Comparison of ENCODE assay signal across 29 cellular contexts in genomic region chr15:70664494-70664893, GRCh38.
"Had no signal": no experiment of that assay in that cellular context is flagged by ENCODE, and none has a peak within 500 bp of the region (broad histone marks: within the 10 kb centered on the region; RNA-seq: fewer than 3 reads in every experiment).

No MANE protein-coding gene starts in this region.

- H3K27ac ChIP-seq: Peyer's patch, VCaP had no signal

- H3K27me3 ChIP-seq: Peyer's patch had no signal

- DNase-seq: activated B cell treated with CpG ODN at 0.5 μM for 24 hours; activated CD4-positive, alpha-beta T cell treated with anti-CD3 and anti-CD28 coated beads for 48 hours; activated CD4-positive, alpha-beta T cell treated with anti-CD3 and anti-CD28 coated beads, Interleukin-2, amount 50 U/mL, for 4 hours; activated CD4-positive, CD25-positive, alpha-beta regulatory T cell treated with anti-CD3 and anti-CD28 coated beads, Interleukin-2, amount 50 U/mL, for 72 hours; activated CD8-positive, alpha-beta T cell treated with anti-CD3 and anti-CD28 coated beads for 36 hours; activated effector memory CD4-positive, alpha-beta T cell treated with anti-CD3 and anti-CD28 coated beads, Interleukin-2, amount 50 U/mL, for 16 hours; activated naive CD4-positive, alpha-beta T cell; activated naive CD4-positive, alpha-beta T cell treated with anti-CD3 and anti-CD28 coated beads, Interleukin-2, amount 50 U/mL, for 16 hours; activated naive CD8-positive, alpha-beta T cell treated with anti-CD3 and anti-CD28 coated beads for 36 hours; activated T-cell treated with anti-CD3 and anti-CD28 coated beads, Interleukin-2, amount 50 U/mL, for 1 hour; activated T-cell treated with anti-CD3 and anti-CD28 coated beads, Interleukin-2, amount 50 U/mL, for 72 hours; amygdala; NCI-H1105; NCI-H1417 treated with DMSO at 0.1 percent for 48 hours; NCI-H187 treated with DMSO at 0.1 percent for 48 hours; NCI-H2081; NCI-H510A; NCI-H526; NCI-H748 treated with DMSO at 0.1 percent for 48 hours; NK-92 treated with Interleukin-12 subunit alpha and Interleukin-12 subunit beta, amount 100 ng/mL, for 24 hours; PC-3; Peyer's patch; RPMI8226; SW 1271; T-helper 1 cell; T-helper 2 cell; T-helper 9 cell had no signal

- H3K4me3 ChIP-seq: Peyer's patch had no signal

- ATAC-seq: activated CD8-positive, alpha-beta T cell treated with anti-CD3 and anti-CD28 coated beads for 36 hours; activated T-cell treated with anti-CD3 and anti-CD28 coated beads, Interleukin-2, amount 50 U/mL, for 72 hours; activated T-helper 17 cell treated with anti-CD3 and anti-CD28 coated beads, Interleukin-2, amount 50 U/mL, for 72 hours; PC-3 had no signal

- H3K4me1 ChIP-seq: Peyer's patch had no signal

- H3K9me3 ChIP-seq: Peyer's patch had no signal
